18 cellular contexts compared by ENCODE assay signal in genomic region chr7:25742287-25742686, GRCh38.
DNase-seq lines count a peak whose midpoint lies in the region; ATAC-seq, FAIRE-seq and TF ChIP-seq lines count a peak whose summit lies in the region.
"Had no signal": no experiment of that assay in that cellular context is flagged by ENCODE, and none has a peak within 500 bp of the region (broad histone marks: within the 10 kb centered on the region; RNA-seq: fewer than 3 reads in every experiment).

No MANE protein-coding gene starts in this region.

- no peaks in the 10 kb centered on the region for H3K9me1 ChIP-seq in IMR-90 (ENCODE audit: insufficient read depth, low read length)

- H4K8ac ChIP-seq in IMR-90 (ENCODE audit: low read depth in 2 of 2, low read length in 2 of 2) = no peak overlapping the region

- H3K56ac ChIP-seq in IMR-90 (ENCODE audit: extremely low read depth, insufficient read depth, low read length) = no peak overlapping the region

- POLR2A ChIA-PET in A549 (lab: Yijun Ruan, JAX) (no interaction called here), IMR-90 (lab: Charles Lee; ENCODE audit: unreplicated experiment) (no interaction called here)
- POLR2A ChIA-PET in activated CD4-positive, alpha-beta memory T cell treated with anti-CD3 and anti-CD28 coated beads for 36 hours (lab: Charles Lee) = no interaction called here

- no TSS peak for BruUV-seq in IMR-90 (replicated peaks; lab: Mats Ljungman, UMichigan)

- H3K18ac ChIP-seq in IMR-90 (ENCODE audit: low read depth, low read length) = no peak overlapping the region

- H3K4me1 Mint-ChIP-seq in nephron progenitor cell = peaks cover 44% of the 10 kb centered on the region
- H3K4me1 Mint-ChIP-seq in activated CD4-positive, alpha-beta memory T cell treated with anti-CD3 and anti-CD28 coated beads for 36 hours (ENCODE audit: low read depth) = no peaks in the 10 kb centered on the region
- H3K4me1 Mint-ChIP-seq: CD4-positive, alpha-beta memory T cell had no signal

- 11% methylated on average over 1 of the region's 1 CpG for WGBS in A549 (ENCODE audit: missing lambda C conversion rate)
- 20% methylated on average over 1 of the region's 1 CpG; no CpG with 5 or more reads in 1 of the 2 experiments for WGBS in IMR-90 (ENCODE audit: extremely low coverage in 2 of 2, insufficient read length in 1 of 2), 2 experiments

- H3K14ac ChIP-seq in IMR-90 (replicated peaks; ENCODE audit: low read depth, low read length) = no peak overlapping the region

- dilution Hi-C loops in IMR-90 (cut with HindIII; ENCODE audit: low sequenced_read_pairs, unreplicated experiment) = no loop called here

- H3K36me3 ChIP-seq in IMR-90 (ENCODE audit: control insufficient read depth, insufficient read depth, low read length) (no peaks in the 10 kb centered on the region), parathyroid adenoma (ENCODE audit: control insufficient read depth, insufficient read depth, low read length) (no peaks in the 10 kb centered on the region)

- H3K36me3 Mint-ChIP-seq in nephron progenitor cell (ENCODE audit: low read depth) = peaks cover 8% of the 10 kb centered on the region
- H3K36me3 Mint-ChIP-seq in activated CD4-positive, alpha-beta memory T cell treated with anti-CD3 and anti-CD28 coated beads for 36 hours = no peaks in the 10 kb centered on the region
- H3K36me3 Mint-ChIP-seq: CD4-positive, alpha-beta memory T cell had no signal

- TF ChIP-seq RAD21 in A549 (conservative IDR thresholded peaks at IDR 0.05 in 1 of 2, IDR thresholded peaks at IDR 0.05 in 1 of 2) (no peak), IMR-90 (IDR thresholded peaks at IDR 0.05; ENCODE audit: low read length) (no peak)

- TF ChIP-seq POLR2A in A549 (IDR thresholded peaks at IDR 0.05; ENCODE audit: low read length) (no peak), IMR-90 (IDR thresholded peaks at IDR 0.05; ENCODE audit: low read depth, low read length) (no peak)

- TF ChIP-seq EP300 in A549 (IDR thresholded peaks at IDR 0.05) = no peak

- H3K27me3 ChIP-seq in IMR-90 (ENCODE audit: control insufficient read depth, insufficient read depth, low read length) (no peaks in the 10 kb centered on the region), parathyroid adenoma (ENCODE audit: control insufficient read depth, insufficient read depth, low read length) (no peaks in the 10 kb centered on the region)

- no peak overlapping the region for H2AFZ ChIP-seq in IMR-90 (replicated peaks; ENCODE audit: low read length, poor library complexity)
- H2AFZ ChIP-seq in parathyroid adenoma = peak overlapping the region; percentile 22

- FAIRE-seq in A549 (lab: Jason Lieb, UNC) = no peak
- FAIRE-seq: GM12891 had no signal

- H3K4me3 Mint-ChIP-seq in nephron progenitor cell = no peak overlapping the region
- H3K4me3 Mint-ChIP-seq in activated CD4-positive, alpha-beta memory T cell treated with anti-CD3 and anti-CD28 coated beads for 36 hours = no peak overlapping the region
- H3K4me3 Mint-ChIP-seq: CD4-positive, alpha-beta memory T cell; H9 had no signal

- in situ Hi-C loops in IMR-90 (cut with MboI; ENCODE audit: low sequenced_read_pairs) (no loop called here), KBM-7 (cut with MboI; ENCODE audit: low pct_unique_long_range_greater_than_20kb, low sequenced_read_pairs) (no loop called here), GM13976 (cut with MboI; ENCODE audit: low sequenced_read_pairs, unreplicated experiment) (no loop called here)

- ATAC-seq in A549 (no peak), IMR-90 (ENCODE audit: low read depth) (no peak)
- ATAC-seq: HCT116 had no signal

- peak overlapping the region; percentile 5 for H3K27ac Mint-ChIP-seq in nephron progenitor cell
- no peak overlapping the region for H3K27ac Mint-ChIP-seq in activated CD4-positive, alpha-beta memory T cell treated with anti-CD3 and anti-CD28 coated beads for 36 hours
- H3K27ac Mint-ChIP-seq: CD4-positive, alpha-beta memory T cell had no signal

- H2BK20ac ChIP-seq in IMR-90 (ENCODE audit: low read depth, low read length) = no peak overlapping the region

- H3K9ac ChIP-seq in IMR-90 (ENCODE audit: low read depth, low read length) = no peak overlapping the region
- H3K9ac ChIP-seq in parathyroid adenoma = no peak overlapping the region

- H3K9me3 ChIP-seq in A549 (no peaks in the 10 kb centered on the region), IMR-90 (ENCODE audit: control insufficient read depth, insufficient read depth, low read length) (no peaks in the 10 kb centered on the region), parathyroid adenoma (ENCODE audit: control insufficient read depth, low read length) (no peaks in the 10 kb centered on the region)

- no peak overlapping the region for H4K91ac ChIP-seq in IMR-90 (ENCODE audit: insufficient read depth, low read depth, low read length)

- peaks cover 6% of the 10 kb centered on the region for H3K27me3 Mint-ChIP-seq in nephron progenitor cell (ENCODE audit: low read depth, poor library complexity)
- H3K27me3 Mint-ChIP-seq in activated CD4-positive, alpha-beta memory T cell treated with anti-CD3 and anti-CD28 coated beads for 36 hours = peaks cover 8% of the 10 kb centered on the region

- H3K4me2 ChIP-seq in A549 (no peak overlapping the region), IMR-90 (ENCODE audit: low read depth, low read length) (no peak overlapping the region), parathyroid adenoma (ENCODE audit: low read length) (no peak overlapping the region)

- H3K79me1 ChIP-seq in IMR-90 (ENCODE audit: low read depth in 1 of 2, low read length in 2 of 2) = no peaks in the 10 kb centered on the region

- H2BK120ac ChIP-seq in IMR-90 (ENCODE audit: low read depth, low read length) = no peak overlapping the region

- H3K4me1 ChIP-seq in A549 (no peaks in the 10 kb centered on the region), IMR-90 (ENCODE audit: control insufficient read depth, insufficient read depth, low read length) (no peaks in the 10 kb centered on the region), parathyroid adenoma (no peaks in the 10 kb centered on the region)

- no peak overlapping the region for H2BK15ac ChIP-seq in IMR-90 (ENCODE audit: low read depth, low read length)

- no peaks in the 10 kb centered on the region for H3K79me2 ChIP-seq in parathyroid adenoma

- H3K4me3 ChIP-seq in A549 = no peak overlapping the region
- no peak overlapping the region for H3K4me3 ChIP-seq in IMR-90 (ENCODE audit: insufficient read depth, low read depth, low read length)
- H3K4me3 ChIP-seq in parathyroid adenoma (ENCODE audit: low read depth, low read length) = no peak overlapping the region

- no peak overlapping the region for H2AK5ac ChIP-seq in IMR-90 (ENCODE audit: low read depth, low read length)

- CTCF ChIA-PET in A549 (lab: Yijun Ruan, JAX) (no interaction called here), IMR-90 (lab: Yijun Ruan, JAX) (no interaction called here)
- CTCF ChIA-PET in activated CD4-positive, alpha-beta memory T cell treated with anti-CD3 and anti-CD28 coated beads for 36 hours (lab: Charles Lee) = no interaction called here

- no peaks in the 10 kb centered on the region for H4K20me1 ChIP-seq in IMR-90 (ENCODE audit: insufficient read depth, low read length)

- TF ChIP-seq CTCF in A549 (IDR thresholded peaks at IDR 0.05) = no peak
- no peak for TF ChIP-seq CTCF in IMR-90 (conservative IDR thresholded peaks at IDR 0.05; ENCODE audit: low read depth, low read length)
- TF ChIP-seq CTCF in nephron progenitor cell (IDR thresholded peaks at IDR 0.05) = no peak
- no peak for TF ChIP-seq CTCF in parathyroid adenoma (IDR thresholded peaks at IDR 0.05)
- no peak for TF ChIP-seq CTCF in GM13976 (IDR thresholded peaks at IDR 0.05; ENCODE audit: borderline replicate concordance, control extremely low read depth, extremely low read depth, insufficient read depth, missing control alignments)

- intact Hi-C loops in IMR-90 (cut with micrococcal nuclease) = no loop called here
- intact Hi-C loops in activated CD4-positive, alpha-beta memory T cell treated with anti-CD3 and anti-CD28 coated beads for 36 hours (cut with micrococcal nuclease) = no loop called here

- no peak overlapping the region for H3K27ac ChIP-seq in A549
- H3K27ac ChIP-seq in IMR-90 (ENCODE audit: insufficient read depth, low read length) = no peak overlapping the region
- H3K27ac ChIP-seq in parathyroid adenoma = no peak overlapping the region

- DNase-seq in A549 (ENCODE audit: low read depth in 1 of 2, low spot score in 1 of 2) (no peak), IMR-90 (no peak), nephron progenitor cell (no peak), KBM-7 (no peak), GM13976 (ENCODE audit: low spot score) (no peak)
- DNase-seq in activated CD4-positive, alpha-beta memory T cell treated with anti-CD3 and anti-CD28 coated beads for 36 hours = no peak
- DNase-seq: 8988T; C1 segment of cervical spinal cord; Calu3; CD4-positive, alpha-beta memory T cell; COR-L47; DMS53; DMS79 treated with DMSO at 0.1 percent for 48 hours; GF-D8; H9 had no signal

- H3K9me3 Mint-ChIP-seq in nephron progenitor cell = peaks cover 15% of the 10 kb centered on the region
- no peaks in the 10 kb centered on the region for H3K9me3 Mint-ChIP-seq in activated CD4-positive, alpha-beta memory T cell treated with anti-CD3 and anti-CD28 coated beads for 36 hours
- H3K9me3 Mint-ChIP-seq: H9 had no signal

- no peak overlapping the region for H2BK5ac ChIP-seq in IMR-90 (ENCODE audit: low read depth, low read length, poor library complexity, severe bottlenecking)

- H4K5ac ChIP-seq in IMR-90 (ENCODE audit: low read depth, low read length) = no peak overlapping the region

- no peak overlapping the region for H2AK9ac ChIP-seq in IMR-90 (replicated peaks; ENCODE audit: low read depth, low read length, poor library complexity)

- no peak overlapping the region for H3K23ac ChIP-seq in IMR-90 (ENCODE audit: low read depth, low read length)

- H3K4ac ChIP-seq in IMR-90 (ENCODE audit: low read depth, low read length) = no peak overlapping the region

TF ChIP-seq in A549, 52 proteins besides CTCF, POLR2A, EP300 and RAD21:
- TF ChIP-seq NFE2L2 (conservative IDR thresholded peaks at IDR 0.05; ENCODE audit: low read length) = 0 out of 2 replicates have a peak, but pooled peaks have one; percentile 28
- peak; percentile 96 for TF ChIP-seq MAFK (IDR thresholded peaks at IDR 0.05; ENCODE audit: partially characterized antibody)
- TF ChIP-seq SMC3 (IDR thresholded peaks at IDR 0.05) = no peak

TF ChIP-seq in IMR-90, 13 proteins besides CTCF, POLR2A, EP300 and RAD21:
- TF ChIP-seq NFE2L2 (IDR thresholded peaks at IDR 0.05; ENCODE audit: low read depth, low read length) (peak; percentile 41; the same call in 1 of the 2 replicates), FOS (IDR thresholded peaks at IDR 0.05; ENCODE audit: low read depth, low read length) (no peak), MAFK (IDR thresholded peaks at IDR 0.05; ENCODE audit: low read depth, low read length) (peak; percentile 97)
